In genomic region chr9:14868772-14869583, GRCh38 we compare ENCODE assay signal across 1 cellular context.
TF ChIP-seq lines count a peak whose summit lies in the region.

No MANE protein-coding gene starts in this region.

TF ChIP-seq in HepG2, 621 proteins besides CTCF, POLR2A, EP300 and RAD21 (continued from another document and continues in another):
- TF ChIP-seq ZBTB10 (CRISPR knock-in tag; IDR thresholded peaks at IDR 0.05; ENCODE audit: borderline replicate concordance) (no peak; the same call in 1 of the 2 replicates), CENPT (CRISPR knock-in tag; IDR thresholded peaks at IDR 0.05; ENCODE audit: low read depth) (no peak), SSRP1 (CRISPR knock-in tag; IDR thresholded peaks at IDR 0.05) (no peak), NCOR1 (IDR thresholded peaks at IDR 0.05; ENCODE audit: borderline replicate concordance, low read length) (peak; percentile 98), ELK4 (CRISPR knock-in tag; IDR thresholded peaks at IDR 0.05; ENCODE audit: borderline replicate concordance) (no peak), GABPB1 (CRISPR knock-in tag; IDR thresholded peaks at IDR 0.05) (peak; percentile 66), SOX13 (IDR thresholded peaks at IDR 0.05) (peak; percentile 50; the same call in 1 of the 2 replicates), SOX13 (CRISPR knock-in tag; conservative IDR thresholded peaks at IDR 0.05 in 1 of 2, IDR thresholded peaks at IDR 0.05 in 1 of 2) (peak in 1 of 2 experiments; percentile 81; a peak in 2 of 4 replicates), TEAD3 (CRISPR knock-in tag; optimal IDR thresholded peaks at IDR 0.05; ENCODE audit: borderline replicate concordance) (peak; percentile 78), ZNF224 (CRISPR knock-in tag; IDR thresholded peaks at IDR 0.05) (no peak; the same call in 1 of the 2 replicates), SMAD1 (CRISPR knock-in tag; IDR thresholded peaks at IDR 0.05; ENCODE audit: borderline replicate concordance, low read depth) (no peak), ZNF558 (CRISPR knock-in tag; IDR thresholded peaks at IDR 0.05; ENCODE audit: borderline replicate concordance) (peak; percentile 63; the same call in 1 of the 2 replicates), KAT8 (CRISPR knock-in tag; IDR thresholded peaks at IDR 0.05) (peak; percentile 81), ERF (CRISPR knock-in tag; IDR thresholded peaks at IDR 0.05) (peak; percentile 62; the same call in 1 of the 2 replicates), ONECUT2 (CRISPR knock-in tag; IDR thresholded peaks at IDR 0.05) (no peak), U2AF1 (optimal IDR thresholded peaks at IDR 0.05; ENCODE audit: low read depth, low read length) (no peak), CC2D1A (CRISPR knock-in tag; IDR thresholded peaks at IDR 0.05) (no peak), SALL1 (CRISPR knock-in tag; IDR thresholded peaks at IDR 0.05) (peak; percentile 90), ZNF225 (CRISPR knock-in tag; IDR thresholded peaks at IDR 0.05) (0 out of 2 replicates have a peak, but pooled peaks have one; percentile 61), BRD4 (CRISPR knock-in tag; IDR thresholded peaks at IDR 0.05) (no peak), NFYC (CRISPR knock-in tag; IDR thresholded peaks at IDR 0.05) (no peak), SMC3 (IDR thresholded peaks at IDR 0.05; ENCODE audit: low read length) (peak; percentile 30; the same call in 1 of the 2 replicates), NFATC3 (CRISPR knock-in tag; IDR thresholded peaks at IDR 0.05) (no peak), ZNF615 (CRISPR knock-in tag; IDR thresholded peaks at IDR 0.05; ENCODE audit: borderline replicate concordance) (no peak)
- TF ChIP-seq, protein P1, sequence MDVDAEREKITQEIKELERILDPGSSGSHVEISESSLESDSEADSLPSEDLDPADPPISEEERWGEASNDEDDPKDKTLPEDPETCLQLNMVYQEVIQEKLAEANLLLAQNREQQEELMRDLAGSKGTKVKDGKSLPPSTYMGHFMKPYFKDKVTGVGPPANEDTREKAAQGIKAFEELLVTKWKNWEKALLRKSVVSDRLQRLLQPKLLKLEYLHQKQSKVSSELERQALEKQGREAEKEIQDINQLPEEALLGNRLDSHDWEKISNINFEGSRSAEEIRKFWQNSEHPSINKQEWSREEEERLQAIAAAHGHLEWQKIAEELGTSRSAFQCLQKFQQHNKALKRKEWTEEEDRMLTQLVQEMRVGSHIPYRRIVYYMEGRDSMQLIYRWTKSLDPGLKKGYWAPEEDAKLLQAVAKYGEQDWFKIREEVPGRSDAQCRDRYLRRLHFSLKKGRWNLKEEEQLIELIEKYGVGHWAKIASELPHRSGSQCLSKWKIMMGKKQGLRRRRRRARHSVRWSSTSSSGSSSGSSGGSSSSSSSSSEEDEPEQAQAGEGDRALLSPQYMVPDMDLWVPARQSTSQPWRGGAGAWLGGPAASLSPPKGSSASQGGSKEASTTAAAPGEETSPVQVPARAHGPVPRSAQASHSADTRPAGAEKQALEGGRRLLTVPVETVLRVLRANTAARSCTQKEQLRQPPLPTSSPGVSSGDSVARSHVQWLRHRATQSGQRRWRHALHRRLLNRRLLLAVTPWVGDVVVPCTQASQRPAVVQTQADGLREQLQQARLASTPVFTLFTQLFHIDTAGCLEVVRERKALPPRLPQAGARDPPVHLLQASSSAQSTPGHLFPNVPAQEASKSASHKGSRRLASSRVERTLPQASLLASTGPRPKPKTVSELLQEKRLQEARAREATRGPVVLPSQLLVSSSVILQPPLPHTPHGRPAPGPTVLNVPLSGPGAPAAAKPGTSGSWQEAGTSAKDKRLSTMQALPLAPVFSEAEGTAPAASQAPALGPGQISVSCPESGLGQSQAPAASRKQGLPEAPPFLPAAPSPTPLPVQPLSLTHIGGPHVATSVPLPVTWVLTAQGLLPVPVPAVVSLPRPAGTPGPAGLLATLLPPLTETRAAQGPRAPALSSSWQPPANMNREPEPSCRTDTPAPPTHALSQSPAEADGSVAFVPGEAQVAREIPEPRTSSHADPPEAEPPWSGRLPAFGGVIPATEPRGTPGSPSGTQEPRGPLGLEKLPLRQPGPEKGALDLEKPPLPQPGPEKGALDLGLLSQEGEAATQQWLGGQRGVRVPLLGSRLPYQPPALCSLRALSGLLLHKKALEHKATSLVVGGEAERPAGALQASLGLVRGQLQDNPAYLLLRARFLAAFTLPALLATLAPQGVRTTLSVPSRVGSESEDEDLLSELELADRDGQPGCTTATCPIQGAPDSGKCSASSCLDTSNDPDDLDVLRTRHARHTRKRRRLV (CRISPR knock-in tag; IDR thresholded peaks at IDR 0.05): no peak
- TF ChIP-seq, protein P2, sequence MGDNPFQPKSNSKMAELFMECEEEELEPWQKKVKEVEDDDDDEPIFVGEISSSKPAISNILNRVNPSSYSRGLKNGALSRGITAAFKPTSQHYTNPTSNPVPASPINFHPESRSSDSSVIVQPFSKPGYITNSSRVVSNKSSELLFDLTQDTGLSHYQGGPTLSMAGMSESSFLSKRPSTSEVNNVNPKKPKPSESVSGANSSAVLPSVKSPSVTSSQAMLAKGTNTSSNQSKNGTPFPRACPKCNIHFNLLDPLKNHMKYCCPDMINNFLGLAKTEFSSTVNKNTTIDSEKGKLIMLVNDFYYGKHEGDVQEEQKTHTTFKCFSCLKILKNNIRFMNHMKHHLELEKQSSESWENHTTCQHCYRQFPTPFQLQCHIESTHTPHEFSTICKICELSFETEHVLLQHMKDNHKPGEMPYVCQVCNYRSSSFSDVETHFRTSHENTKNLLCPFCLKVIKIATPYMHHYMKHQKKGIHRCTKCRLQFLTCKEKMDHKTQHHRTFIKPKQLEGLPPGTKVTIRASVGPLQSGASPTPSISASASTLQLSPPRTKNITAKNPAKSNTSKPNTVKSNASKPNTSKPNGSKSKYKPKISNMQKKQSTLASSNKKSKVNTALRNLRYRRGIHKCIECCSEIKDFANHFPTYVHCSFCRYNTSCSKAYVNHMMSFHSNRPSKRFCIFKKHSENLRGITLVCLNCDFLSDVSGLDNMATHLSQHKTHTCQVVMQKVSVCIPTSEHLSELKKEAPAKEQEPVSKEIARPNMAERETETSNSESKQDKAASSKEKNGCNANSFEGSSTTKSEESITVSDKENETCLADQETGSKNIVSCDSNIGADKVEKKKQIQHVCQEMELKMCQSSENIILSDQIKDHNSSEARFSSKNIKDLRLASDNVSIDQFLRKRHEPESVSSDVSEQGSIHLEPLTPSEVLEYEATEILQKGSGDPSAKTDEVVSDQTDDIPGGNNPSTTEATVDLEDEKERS (CRISPR knock-in tag; IDR thresholded peaks at IDR 0.05): peak; percentile 89
- TF ChIP-seq, protein P3, sequence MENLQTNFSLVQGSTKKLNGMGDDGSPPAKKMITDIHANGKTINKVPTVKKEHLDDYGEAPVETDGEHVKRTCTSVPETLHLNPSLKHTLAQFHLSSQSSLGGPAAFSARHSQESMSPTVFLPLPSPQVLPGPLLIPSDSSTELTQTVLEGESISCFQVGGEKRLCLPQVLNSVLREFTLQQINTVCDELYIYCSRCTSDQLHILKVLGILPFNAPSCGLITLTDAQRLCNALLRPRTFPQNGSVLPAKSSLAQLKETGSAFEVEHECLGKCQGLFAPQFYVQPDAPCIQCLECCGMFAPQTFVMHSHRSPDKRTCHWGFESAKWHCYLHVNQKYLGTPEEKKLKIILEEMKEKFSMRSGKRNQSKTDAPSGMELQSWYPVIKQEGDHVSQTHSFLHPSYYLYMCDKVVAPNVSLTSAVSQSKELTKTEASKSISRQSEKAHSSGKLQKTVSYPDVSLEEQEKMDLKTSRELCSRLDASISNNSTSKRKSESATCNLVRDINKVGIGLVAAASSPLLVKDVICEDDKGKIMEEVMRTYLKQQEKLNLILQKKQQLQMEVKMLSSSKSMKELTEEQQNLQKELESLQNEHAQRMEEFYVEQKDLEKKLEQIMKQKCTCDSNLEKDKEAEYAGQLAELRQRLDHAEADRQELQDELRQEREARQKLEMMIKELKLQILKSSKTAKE (CRISPR knock-in tag; IDR thresholded peaks at IDR 0.05; ENCODE audit: borderline replicate concordance): peak; percentile 56; the same call in 1 of the 2 replicates
- TF ChIP-seq, protein P4, sequence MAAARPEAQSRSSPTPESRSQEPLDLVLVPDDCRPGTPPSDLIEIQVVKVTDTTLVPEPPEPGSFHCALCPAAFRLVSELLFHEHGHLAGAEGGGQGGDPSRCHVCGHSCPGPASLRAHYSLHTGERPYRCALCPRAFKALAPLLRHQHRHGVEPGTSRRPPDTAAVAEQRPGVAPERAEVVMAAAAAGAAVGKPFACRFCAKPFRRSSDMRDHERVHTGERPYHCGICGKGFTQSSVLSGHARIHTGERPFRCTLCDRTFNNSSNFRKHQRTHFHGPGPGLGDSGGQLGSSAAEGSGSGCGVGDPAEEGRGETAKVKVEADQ (CRISPR knock-in tag; IDR thresholded peaks at IDR 0.05; ENCODE audit: borderline replicate concordance): no peak; the same call in 1 of the 2 replicates
- TF ChIP-seq, protein P5, sequence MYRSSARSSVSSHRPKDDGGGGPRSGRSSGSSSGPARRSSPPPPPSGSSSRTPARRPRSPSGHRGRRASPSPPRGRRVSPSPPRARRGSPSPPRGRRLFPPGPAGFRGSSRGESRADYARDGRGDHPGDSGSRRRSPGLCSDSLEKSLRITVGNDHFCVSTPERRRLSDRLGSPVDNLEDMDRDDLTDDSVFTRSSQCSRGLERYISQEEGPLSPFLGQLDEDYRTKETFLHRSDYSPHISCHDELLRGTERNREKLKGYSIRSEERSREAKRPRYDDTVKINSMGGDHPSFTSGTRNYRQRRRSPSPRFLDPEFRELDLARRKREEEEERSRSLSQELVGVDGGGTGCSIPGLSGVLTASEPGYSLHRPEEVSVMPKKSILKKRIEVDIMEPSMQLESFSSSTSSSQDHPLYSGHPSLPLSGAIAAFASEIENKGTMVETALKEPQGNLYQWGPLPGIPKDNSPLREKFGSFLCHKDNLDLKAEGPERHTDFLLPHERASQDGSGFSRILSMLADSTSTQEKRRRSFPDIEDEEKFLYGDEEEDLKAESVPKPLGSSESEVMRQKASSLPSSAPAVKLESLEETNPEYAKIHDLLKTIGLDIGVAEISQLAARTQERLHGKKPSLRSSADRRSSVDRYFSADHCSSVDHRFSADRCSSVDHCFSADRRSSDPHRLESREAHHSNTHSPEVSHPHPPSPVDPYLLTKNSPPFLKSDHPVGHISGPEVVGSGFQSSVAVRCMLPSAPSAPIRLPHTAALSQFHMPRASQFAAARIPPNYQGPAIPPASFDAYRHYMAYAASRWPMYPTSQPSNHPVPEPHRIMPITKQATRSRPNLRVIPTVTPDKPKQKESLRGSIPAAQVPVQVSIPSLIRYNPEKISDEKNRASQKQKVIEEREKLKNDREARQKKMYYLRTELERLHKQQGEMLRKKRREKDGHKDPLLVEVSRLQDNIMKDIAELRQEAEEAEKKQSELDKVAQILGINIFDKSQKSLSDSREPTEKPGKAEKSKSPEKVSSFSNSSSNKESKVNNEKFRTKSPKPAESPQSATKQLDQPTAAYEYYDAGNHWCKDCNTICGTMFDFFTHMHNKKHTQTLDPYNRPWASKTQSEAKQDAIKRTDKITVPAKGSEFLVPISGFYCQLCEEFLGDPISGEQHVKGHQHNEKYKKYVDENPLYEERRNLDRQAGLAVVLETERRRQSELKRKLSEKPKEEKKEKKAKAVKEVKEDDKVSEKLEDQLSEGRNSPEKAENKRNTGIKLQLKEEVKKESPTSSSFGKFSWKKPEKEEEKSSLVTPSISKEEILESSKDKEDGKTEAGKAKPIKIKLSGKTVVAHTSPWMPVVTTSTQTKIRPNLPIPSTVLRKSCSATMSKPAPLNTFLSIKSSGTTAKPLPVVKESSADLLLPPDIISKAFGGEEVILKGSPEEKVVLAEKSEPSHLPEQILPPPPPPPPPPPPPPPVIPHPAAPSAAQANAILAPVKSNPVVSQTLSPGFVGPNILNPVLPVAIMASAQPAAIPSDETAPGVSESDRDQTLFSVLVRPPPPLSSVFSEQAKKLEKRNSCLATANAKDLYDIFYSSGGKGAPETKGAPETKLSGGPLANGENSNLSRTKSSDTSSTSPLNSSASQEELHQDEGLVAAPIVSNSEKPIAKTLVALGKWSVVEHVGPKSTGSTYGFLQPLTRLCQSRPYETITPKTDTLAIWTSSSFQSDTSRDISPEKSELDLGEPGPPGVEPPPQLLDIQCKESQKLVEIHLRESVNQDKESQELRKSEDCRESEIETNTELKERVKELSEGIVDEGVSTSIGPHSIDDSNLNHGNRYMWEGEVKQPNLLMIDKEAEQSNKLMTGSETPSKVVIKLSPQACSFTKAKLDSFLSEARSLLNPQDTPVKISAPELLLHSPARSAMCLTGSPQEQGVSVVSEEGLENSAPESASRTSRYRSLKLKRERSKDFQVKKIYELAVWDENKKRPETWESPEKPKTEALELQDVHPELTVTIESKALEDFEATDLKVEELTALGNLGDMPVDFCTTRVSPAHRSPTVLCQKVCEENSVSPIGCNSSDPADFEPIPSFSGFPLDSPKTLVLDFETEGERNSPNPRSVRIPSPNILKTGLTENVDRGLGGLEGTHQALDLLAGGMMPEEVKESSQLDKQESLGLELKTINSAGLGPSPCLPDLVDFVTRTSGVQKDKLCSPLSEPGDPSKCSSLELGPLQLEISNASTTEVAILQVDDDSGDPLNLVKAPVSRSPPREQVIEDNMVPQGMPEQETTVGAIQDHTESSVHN (CRISPR knock-in tag; IDR thresholded peaks at IDR 0.05): no peak; the same call in 1 of the 2 replicates
